In the genomic region with DNA sequence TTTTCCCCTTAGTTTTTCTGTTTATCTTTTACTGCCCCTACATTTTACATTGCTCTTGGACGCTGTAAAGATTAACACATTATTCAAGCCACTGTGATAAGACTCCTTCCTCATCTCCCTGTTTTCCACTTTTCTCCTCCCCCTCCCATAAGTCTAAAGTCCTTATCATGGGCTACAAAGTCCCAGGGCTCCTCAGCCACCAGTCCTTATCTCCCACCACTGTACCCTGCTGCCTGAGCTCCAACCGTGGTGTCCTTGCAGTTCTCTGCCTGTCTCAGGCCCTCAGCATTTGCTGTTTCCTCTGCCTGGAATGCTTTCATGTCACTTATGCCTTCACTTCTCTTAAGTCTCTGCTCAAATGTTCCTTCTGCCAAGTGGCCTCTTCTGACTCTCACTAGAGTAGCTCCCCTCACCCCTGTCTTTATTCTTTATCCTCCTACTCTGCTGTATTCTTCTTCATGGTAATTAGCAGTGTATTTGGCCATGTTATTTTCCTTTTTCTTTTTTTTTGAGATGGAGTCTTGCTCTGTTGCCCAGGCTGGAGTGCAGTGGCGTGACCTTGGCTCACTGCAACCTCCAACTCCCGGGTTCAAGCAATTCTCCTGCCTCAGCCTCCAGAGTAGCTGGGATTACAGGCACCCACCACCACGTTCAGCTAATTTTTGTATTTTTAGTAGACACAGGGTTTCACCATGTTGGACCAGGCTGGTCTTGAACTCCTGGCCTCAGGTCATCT, we compare ENCODE assay signal across 17 cellular contexts. TPM values are rescaled to one million over a fixed set of nuclear protein-coding genes. Genes with fewer than 3 reads are reported as not detected.
DNase-seq lines count a peak whose midpoint lies in the region; ATAC-seq and TF ChIP-seq lines count a peak whose summit lies in the region.
"Had no signal": no experiment of that assay in that cellular context is flagged by ENCODE, and none has a peak within 500 bp of the region (broad histone marks: within the 10 kb centered on the region; RNA-seq: fewer than 3 reads in every experiment).

No MANE protein-coding gene starts in this region.

- H3K36me3 ChIP-seq in left ventricle myocardium inferior (peaks cover 92% of the 10 kb centered on the region), heart left ventricle (peaks cover 0 to 95% (median 86%) of the 10 kb centered on the region in 9 donors), endodermal cell (ENCODE audit: control insufficient read depth, insufficient read depth, low read length) (peaks cover 73% of the 10 kb centered on the region)

- H3K27me3 Mint-ChIP-seq in endodermal cell (ENCODE audit: insufficient read depth) = no peaks in the 10 kb centered on the region
- H3K27me3 Mint-ChIP-seq: brain, progenitor cell of endocrine pancreas had no signal

- 71 to 79% (median 78%) methylated on average over 5 of the region's 5 CpGs for WGBS in heart left ventricle, 4 donors
- 75 to 86% methylated on average over 5 of the region's 5 CpGs for WGBS in endodermal cell (ENCODE audit: insufficient coverage in 1 of 2, insufficient read length in 1 of 2), 2 experiments

- no peak overlapping the region for H3K9ac ChIP-seq in endodermal cell (ENCODE audit: extremely low read depth, low read length, poor library complexity, severe bottlenecking)

- no peak for DNase-seq in left ventricle myocardium inferior
- DNase-seq in heart left ventricle = no peak
- DNase-seq in UCSD-AML1 (lab: John Stamatoyannopoulos, UW; ENCODE audit: unreplicated experiment) = peak; percentile 65
- DNase-seq in inferior parietal cortex (ENCODE audit: extremely low spot score) = peak; percentile 36
- DNase-seq in endodermal cell = no peak
- no peak for DNase-seq in SKM-1 treated with dmso at 0.1 percent for 144 hours (lab: John Stamatoyannopoulos, UW; ENCODE audit: unreplicated experiment)
- DNase-seq: activated T-cell treated with anti-CD3 and anti-CD28 coated beads, Interleukin-2, amount 50 U/mL, for 4 hours; effector CD8-positive, alpha-beta T cell; EL; foreskin keratinocyte; NCI-H187 treated with DMSO at 0.1 percent for 48 hours; NCI-H526 treated with DMSO at 0.1 percent for 48 hours had no signal

- H3K36me3 Mint-ChIP-seq in endodermal cell (ENCODE audit: low read depth) = peaks cover 66% of the 10 kb centered on the region

- no peak overlapping the region for H3K27ac Mint-ChIP-seq in endodermal cell
- H3K27ac Mint-ChIP-seq: brain, progenitor cell of endocrine pancreas had no signal

- intact Hi-C loops in left ventricle myocardium inferior (cut with micrococcal nuclease) = no loop called here
- intact Hi-C loops in heart left ventricle (cut with DNase I) = loop anchor here in 4 of 10 donors (5.0 to 10.0 kb wide), 2 partner anchors 196 to 199 kb away; a partner anchor contains a TSS

- H3K9me3 Mint-ChIP-seq in endodermal cell = no peaks in the 10 kb centered on the region
- H3K9me3 Mint-ChIP-seq: activated T-cell treated with anti-CD3 and anti-CD28 coated beads, Interleukin-2, amount 50 U/mL, for 4 hours; brain had no signal

- H3K27ac ChIP-seq in left ventricle myocardium inferior (replicated peaks) (peak overlapping the region; percentile 14), heart left ventricle (peak overlapping the region in 1 of 12 donors; percentile 90), endodermal cell (ENCODE audit: low read depth, low read length) (no peak overlapping the region)
- H3K27ac ChIP-seq: foreskin keratinocyte, VCaP had no signal

- H3K4me1 ChIP-seq in left ventricle myocardium inferior (no peaks in the 10 kb centered on the region), heart left ventricle (peaks cover 0 to 35% (median 0%) of the 10 kb centered on the region in 12 donors), endodermal cell (ENCODE audit: control insufficient read depth, insufficient read depth, low read length) (no peaks in the 10 kb centered on the region)
- H3K4me1 ChIP-seq: foreskin keratinocyte had no signal

- H3K4me3 Mint-ChIP-seq in endodermal cell = no peak overlapping the region
- H3K4me3 Mint-ChIP-seq: activated T-cell treated with anti-CD3 and anti-CD28 coated beads, Interleukin-2, amount 50 U/mL, for 4 hours; brain had no signal

- H3K4me3 ChIP-seq in left ventricle myocardium inferior = no peak overlapping the region
- no peak overlapping the region for H3K4me3 ChIP-seq in heart left ventricle
- no peak overlapping the region for H3K4me3 ChIP-seq in endodermal cell (ENCODE audit: low read length)

- TF ChIP-seq CTCF in left ventricle myocardium inferior (IDR thresholded peaks at IDR 0.05; ENCODE audit: borderline replicate concordance) = no peak
- no peak for TF ChIP-seq CTCF in heart left ventricle (IDR thresholded peaks at IDR 0.05)
- TF ChIP-seq CTCF in endodermal cell (conservative IDR thresholded peaks at IDR 0.05) = no peak

- H3K9me3 ChIP-seq in left ventricle myocardium inferior (replicated peaks) (no peaks in the 10 kb centered on the region), heart left ventricle (no peaks in the 10 kb centered on the region), endodermal cell (ENCODE audit: control insufficient read depth, low read length) (no peaks in the 10 kb centered on the region)

- peaks cover 4% of the 10 kb centered on the region for H3K4me1 Mint-ChIP-seq in endodermal cell

- H3K27me3 ChIP-seq in left ventricle myocardium inferior (ENCODE audit: low read depth) (no peaks in the 10 kb centered on the region), heart left ventricle (no peaks in the 10 kb centered on the region), endodermal cell (ENCODE audit: control insufficient read depth, insufficient read depth, low read length, poor library complexity, severe bottlenecking) (no peaks in the 10 kb centered on the region)
- H3K27me3 ChIP-seq: foreskin keratinocyte had no signal

- no peak for ATAC-seq in heart left ventricle
- no peak for ATAC-seq in GM19397 (IDR thresholded peaks at IDR 0.05; ENCODE audit: unreplicated experiment)
- no peak for ATAC-seq in GM19324 (IDR thresholded peaks at IDR 0.05; ENCODE audit: low FRiP score, unreplicated experiment)
- ATAC-seq: activated T-cell treated with anti-CD3 and anti-CD28 coated beads, Interleukin-2, amount 50 U/mL, for 4 hours; foreskin keratinocyte had no signal

- TF ChIP-seq POLR2A in heart left ventricle (IDR thresholded peaks at IDR 0.05) = no peak

RNA-seq across cellular contexts. Expression of a gene that starts 10.8 kb away (rescaled TPM):
- total RNA-seq in left ventricle myocardium inferior (10.8 TPM), heart left ventricle (10 to 100 TPM in 7 of 9 donors, 1 to 10 TPM in 2; 9.4 to 18.5 (median 10.9) TPM), endodermal cell (10 to 100 TPM; 33.7 to 34.7 TPM)
- 1 to 10 TPM; 5.3 TPM for polyA plus RNA-seq in heart left ventricle
- 23.1 TPM for polyA plus RNA-seq in endodermal cell (2013, experiment 1 of 2)
- 19.3 TPM for polyA plus RNA-seq in endodermal cell (2013, experiment 2 of 2)

RNA-seq across cellular contexts. Expression of a gene that starts 17.7 kb away (rescaled TPM):
- total RNA-seq in left ventricle myocardium inferior = 29.7 TPM
- total RNA-seq in heart left ventricle = 10 to 100 TPM; 14.5 to 32.9 (median 27.2) TPM
- 10 to 100 TPM; 12.2 to 17.4 TPM for polyA plus RNA-seq in heart left ventricle
- 10 to 100 TPM; 80.9 to 85.1 TPM for total RNA-seq in endodermal cell
- polyA plus RNA-seq in endodermal cell (2013, experiment 1 of 2) = 32.3 TPM
- polyA plus RNA-seq in endodermal cell (2013, experiment 2 of 2) = 31.3 TPM

RNA-seq across cellular contexts. Expression of a gene that starts 20.9 kb away (rescaled TPM):
- total RNA-seq in left ventricle myocardium inferior = 166 TPM
- 100 to 1,000 TPM; 128 to 186 (median 164) TPM for total RNA-seq in heart left ventricle
- polyA plus RNA-seq in heart left ventricle = 100 to 1,000 TPM in 1 of 2 donors, 10 to 100 TPM in 1; 72.2 to 243 TPM
- total RNA-seq in endodermal cell = 10 to 100 TPM; 68.5 to 72.6 TPM
- 99.6 TPM for polyA plus RNA-seq in endodermal cell (2013, experiment 1 of 2)
- 90.3 TPM for polyA plus RNA-seq in endodermal cell (2013, experiment 2 of 2)

Comparison
In these comparisons a context has a peak if more than half of its experiments do, and no peak if none do; other contexts are left out.
1. DNase-seq: peak in UCSD-AML1 (single experiment) and inferior parietal cortex (single experiment); none in left ventricle myocardium inferior (single experiment), heart left ventricle (0 of 5), endodermal cell (single experiment) and SKM-1 treated with dmso at 0.1 percent for 144 hours (single experiment).